1 cellular context compared by ENCODE assay signal in the genomic region with DNA sequence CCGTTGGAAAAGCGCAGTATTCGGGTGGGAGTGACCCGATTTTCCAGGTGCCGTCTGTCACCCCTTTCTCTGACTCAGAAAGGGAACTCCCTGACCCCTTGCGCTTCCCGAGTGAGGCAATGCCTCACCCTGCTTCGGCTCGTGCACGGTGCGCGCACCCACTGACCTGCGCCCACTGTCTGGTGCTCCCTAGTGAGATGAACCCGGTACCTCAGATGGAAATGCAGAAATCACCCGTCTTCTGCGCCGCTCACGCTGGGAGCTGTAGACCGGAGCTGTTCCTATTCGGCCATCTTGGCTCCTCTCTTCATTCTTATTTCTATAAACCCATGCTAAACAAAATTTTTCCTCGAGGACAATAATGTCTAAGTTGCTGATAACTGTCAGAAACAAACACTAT.
TF ChIP-seq lines count a peak whose summit lies in the region.
"Not testable (repeated sequence)": the region's sequence is repeated elsewhere in the genome, so short reads cannot be mapped to it uniquely, and the experiment has no call there.

No MANE protein-coding gene starts in this region.

TF ChIP-seq in K562, 482 proteins besides CTCF, POLR2A, EP300 and RAD21 (continued from another document):
- TF ChIP-seq, protein P1, sequence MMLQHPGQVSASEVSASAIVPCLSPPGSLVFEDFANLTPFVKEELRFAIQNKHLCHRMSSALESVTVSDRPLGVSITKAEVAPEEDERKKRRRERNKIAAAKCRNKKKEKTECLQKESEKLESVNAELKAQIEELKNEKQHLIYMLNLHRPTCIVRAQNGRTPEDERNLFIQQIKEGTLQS (IDR thresholded peaks at IDR 0.05), result peak; percentile 65
- TF ChIP-seq, protein P1 (CRISPR knock-in tag; conservative IDR thresholded peaks at IDR 0.05), result not testable (repeated sequence)
- TF ChIP-seq CEBPB (tag; IDR thresholded peaks at IDR 0.05) (peak; percentile 73), CXXC5 (CRISPR knock-in tag; IDR thresholded peaks at IDR 0.05) (0 out of 2 replicates have a peak, but pooled peaks have one; percentile 25), CTBP1 (IDR thresholded peaks at IDR 0.05; ENCODE audit: borderline replicate concordance) (peak; percentile 41; the same call in 1 of the 2 replicates), TAF9B (IDR thresholded peaks at IDR 0.05; ENCODE audit: partially characterized antibody) (peak; percentile 50), YY1 (IDR thresholded peaks at IDR 0.05; ENCODE audit: borderline replicate concordance in 1 of 3, control insufficient read depth in 1 of 3, extremely low read depth in 1 of 3, insufficient read depth in 3 of 3, insufficient read length in 1 of 3, insufficient replicate concordance in 2 of 3, low read depth in 1 of 3, low read length in 2 of 3) (peak in 1 of 3 experiments; percentile 71), SUPT5H (IDR thresholded peaks at IDR 0.05) (0 out of 2 replicates have a peak, but pooled peaks have one; percentile 27), RBFOX2 (IDR thresholded peaks at IDR 0.05; ENCODE audit: low read depth, low read length) (peak; percentile 50), NR2C2 (tag; IDR thresholded peaks at IDR 0.05) (0 out of 2 replicates have a peak, but pooled peaks have one; percentile 17), NRF1 (conservative IDR thresholded peaks at IDR 0.05 in 1 of 2, IDR thresholded peaks at IDR 0.05 in 1 of 2) (peak; percentile 75 to 78), ATF7 (IDR thresholded peaks at IDR 0.05) (0 out of 2 replicates have a peak, but pooled peaks have one; percentile 30), ARID1B (IDR thresholded peaks at IDR 0.05) (peak; percentile 7; the same call in 1 of the 2 replicates), EP400 (IDR thresholded peaks at IDR 0.05) (peak; percentile 45), NFRKB (IDR thresholded peaks at IDR 0.05; ENCODE audit: low read depth) (peak; percentile 79)
- TF ChIP-seq, protein P2, sequence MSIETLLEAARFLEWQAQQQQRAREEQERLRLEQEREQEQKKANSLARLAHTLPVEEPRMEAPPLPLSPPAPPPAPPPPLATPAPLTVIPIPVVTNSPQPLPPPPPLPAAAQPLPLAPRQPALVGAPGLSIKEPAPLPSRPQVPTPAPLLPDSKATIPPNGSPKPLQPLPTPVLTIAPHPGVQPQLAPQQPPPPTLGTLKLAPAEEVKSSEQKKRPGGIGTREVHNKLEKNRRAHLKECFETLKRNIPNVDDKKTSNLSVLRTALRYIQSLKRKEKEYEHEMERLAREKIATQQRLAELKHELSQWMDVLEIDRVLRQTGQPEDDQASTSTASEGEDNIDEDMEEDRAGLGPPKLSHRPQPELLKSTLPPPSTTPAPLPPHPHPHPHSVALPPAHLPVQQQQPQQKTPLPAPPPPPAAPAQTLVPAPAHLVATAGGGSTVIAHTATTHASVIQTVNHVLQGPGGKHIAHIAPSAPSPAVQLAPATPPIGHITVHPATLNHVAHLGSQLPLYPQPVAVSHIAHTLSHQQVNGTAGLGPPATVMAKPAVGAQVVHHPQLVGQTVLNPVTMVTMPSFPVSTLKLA (conservative IDR thresholded peaks at IDR 0.05), result peak; percentile 26 to 33; a peak in 1 of 4 replicates
- not testable (repeated sequence) for TF ChIP-seq NR2C2 (CRISPR knock-in tag; IDR thresholded peaks at IDR 0.05)
- TF ChIP-seq, protein P3, sequence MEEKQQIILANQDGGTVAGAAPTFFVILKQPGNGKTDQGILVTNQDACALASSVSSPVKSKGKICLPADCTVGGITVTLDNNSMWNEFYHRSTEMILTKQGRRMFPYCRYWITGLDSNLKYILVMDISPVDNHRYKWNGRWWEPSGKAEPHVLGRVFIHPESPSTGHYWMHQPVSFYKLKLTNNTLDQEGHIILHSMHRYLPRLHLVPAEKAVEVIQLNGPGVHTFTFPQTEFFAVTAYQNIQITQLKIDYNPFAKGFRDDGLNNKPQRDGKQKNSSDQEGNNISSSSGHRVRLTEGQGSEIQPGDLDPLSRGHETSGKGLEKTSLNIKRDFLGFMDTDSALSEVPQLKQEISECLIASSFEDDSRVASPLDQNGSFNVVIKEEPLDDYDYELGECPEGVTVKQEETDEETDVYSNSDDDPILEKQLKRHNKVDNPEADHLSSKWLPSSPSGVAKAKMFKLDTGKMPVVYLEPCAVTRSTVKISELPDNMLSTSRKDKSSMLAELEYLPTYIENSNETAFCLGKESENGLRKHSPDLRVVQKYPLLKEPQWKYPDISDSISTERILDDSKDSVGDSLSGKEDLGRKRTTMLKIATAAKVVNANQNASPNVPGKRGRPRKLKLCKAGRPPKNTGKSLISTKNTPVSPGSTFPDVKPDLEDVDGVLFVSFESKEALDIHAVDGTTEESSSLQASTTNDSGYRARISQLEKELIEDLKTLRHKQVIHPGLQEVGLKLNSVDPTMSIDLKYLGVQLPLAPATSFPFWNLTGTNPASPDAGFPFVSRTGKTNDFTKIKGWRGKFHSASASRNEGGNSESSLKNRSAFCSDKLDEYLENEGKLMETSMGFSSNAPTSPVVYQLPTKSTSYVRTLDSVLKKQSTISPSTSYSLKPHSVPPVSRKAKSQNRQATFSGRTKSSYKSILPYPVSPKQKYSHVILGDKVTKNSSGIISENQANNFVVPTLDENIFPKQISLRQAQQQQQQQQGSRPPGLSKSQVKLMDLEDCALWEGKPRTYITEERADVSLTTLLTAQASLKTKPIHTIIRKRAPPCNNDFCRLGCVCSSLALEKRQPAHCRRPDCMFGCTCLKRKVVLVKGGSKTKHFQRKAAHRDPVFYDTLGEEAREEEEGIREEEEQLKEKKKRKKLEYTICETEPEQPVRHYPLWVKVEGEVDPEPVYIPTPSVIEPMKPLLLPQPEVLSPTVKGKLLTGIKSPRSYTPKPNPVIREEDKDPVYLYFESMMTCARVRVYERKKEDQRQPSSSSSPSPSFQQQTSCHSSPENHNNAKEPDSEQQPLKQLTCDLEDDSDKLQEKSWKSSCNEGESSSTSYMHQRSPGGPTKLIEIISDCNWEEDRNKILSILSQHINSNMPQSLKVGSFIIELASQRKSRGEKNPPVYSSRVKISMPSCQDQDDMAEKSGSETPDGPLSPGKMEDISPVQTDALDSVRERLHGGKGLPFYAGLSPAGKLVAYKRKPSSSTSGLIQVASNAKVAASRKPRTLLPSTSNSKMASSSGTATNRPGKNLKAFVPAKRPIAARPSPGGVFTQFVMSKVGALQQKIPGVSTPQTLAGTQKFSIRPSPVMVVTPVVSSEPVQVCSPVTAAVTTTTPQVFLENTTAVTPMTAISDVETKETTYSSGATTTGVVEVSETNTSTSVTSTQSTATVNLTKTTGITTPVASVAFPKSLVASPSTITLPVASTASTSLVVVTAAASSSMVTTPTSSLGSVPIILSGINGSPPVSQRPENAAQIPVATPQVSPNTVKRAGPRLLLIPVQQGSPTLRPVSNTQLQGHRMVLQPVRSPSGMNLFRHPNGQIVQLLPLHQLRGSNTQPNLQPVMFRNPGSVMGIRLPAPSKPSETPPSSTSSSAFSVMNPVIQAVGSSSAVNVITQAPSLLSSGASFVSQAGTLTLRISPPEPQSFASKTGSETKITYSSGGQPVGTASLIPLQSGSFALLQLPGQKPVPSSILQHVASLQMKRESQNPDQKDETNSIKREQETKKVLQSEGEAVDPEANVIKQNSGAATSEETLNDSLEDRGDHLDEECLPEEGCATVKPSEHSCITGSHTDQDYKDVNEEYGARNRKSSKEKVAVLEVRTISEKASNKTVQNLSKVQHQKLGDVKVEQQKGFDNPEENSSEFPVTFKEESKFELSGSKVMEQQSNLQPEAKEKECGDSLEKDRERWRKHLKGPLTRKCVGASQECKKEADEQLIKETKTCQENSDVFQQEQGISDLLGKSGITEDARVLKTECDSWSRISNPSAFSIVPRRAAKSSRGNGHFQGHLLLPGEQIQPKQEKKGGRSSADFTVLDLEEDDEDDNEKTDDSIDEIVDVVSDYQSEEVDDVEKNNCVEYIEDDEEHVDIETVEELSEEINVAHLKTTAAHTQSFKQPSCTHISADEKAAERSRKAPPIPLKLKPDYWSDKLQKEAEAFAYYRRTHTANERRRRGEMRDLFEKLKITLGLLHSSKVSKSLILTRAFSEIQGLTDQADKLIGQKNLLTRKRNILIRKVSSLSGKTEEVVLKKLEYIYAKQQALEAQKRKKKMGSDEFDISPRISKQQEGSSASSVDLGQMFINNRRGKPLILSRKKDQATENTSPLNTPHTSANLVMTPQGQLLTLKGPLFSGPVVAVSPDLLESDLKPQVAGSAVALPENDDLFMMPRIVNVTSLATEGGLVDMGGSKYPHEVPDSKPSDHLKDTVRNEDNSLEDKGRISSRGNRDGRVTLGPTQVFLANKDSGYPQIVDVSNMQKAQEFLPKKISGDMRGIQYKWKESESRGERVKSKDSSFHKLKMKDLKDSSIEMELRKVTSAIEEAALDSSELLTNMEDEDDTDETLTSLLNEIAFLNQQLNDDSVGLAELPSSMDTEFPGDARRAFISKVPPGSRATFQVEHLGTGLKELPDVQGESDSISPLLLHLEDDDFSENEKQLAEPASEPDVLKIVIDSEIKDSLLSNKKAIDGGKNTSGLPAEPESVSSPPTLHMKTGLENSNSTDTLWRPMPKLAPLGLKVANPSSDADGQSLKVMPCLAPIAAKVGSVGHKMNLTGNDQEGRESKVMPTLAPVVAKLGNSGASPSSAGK (IDR thresholded peaks at IDR 0.05), result peak; percentile 31; the same call in 1 of the 2 replicates
